8 cellular contexts compared by ENCODE assay signal in the genomic region with DNA sequence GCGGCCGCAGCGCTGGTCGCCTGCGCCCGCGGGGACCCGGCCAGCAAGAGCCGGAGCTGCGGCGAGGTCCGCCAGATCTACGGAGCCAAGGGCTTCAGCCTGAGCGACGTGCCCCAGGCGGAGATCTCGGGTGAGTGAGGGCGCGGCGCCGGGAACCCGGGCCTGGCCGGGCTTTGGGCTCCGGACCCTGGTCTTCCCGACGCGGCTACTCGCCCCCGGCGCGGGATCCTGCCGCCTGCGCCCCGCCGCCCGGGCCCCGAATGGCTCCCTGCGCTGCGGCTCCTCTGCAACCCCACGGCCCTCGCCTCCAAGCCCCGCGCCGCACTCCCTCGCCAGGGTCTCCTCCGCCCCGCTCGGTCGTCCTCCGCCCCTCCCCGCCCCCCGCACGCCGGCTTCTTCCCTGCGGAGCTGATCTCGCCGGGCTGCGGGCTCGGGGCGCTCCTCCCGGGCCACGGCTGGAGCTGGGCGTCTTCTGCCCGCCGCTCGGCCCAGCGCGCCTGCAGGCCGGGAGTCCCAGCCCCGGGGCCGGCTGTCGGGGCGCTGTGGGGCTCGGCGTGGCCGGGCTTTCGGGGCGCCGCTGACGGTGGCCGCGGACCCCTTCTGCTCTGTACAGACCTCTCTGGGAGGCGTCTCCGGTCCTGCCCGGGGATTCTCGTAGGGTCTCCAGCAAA. TPM values are rescaled to one million over a fixed set of nuclear protein-coding genes. Genes with fewer than 3 reads are reported as not detected.
DNase-seq lines count a peak whose midpoint lies in the region; ATAC-seq and TF ChIP-seq lines count a peak whose summit lies in the region.

No MANE protein-coding gene starts in this region.

- H3K4me1 ChIP-seq in Loucy (ENCODE audit: insufficient read depth, low read length, poor library complexity, severe bottlenecking): peaks cover 19% of the 10 kb centered on the region
- peaks cover 29% of the 10 kb centered on the region for H3K4me1 ChIP-seq in lower lobe of right lung
- H3K4me1 ChIP-seq in transverse colon: peaks cover 14 to 36% (median 22%) of the 10 kb centered on the region in 4 donors

- H3K27ac ChIP-seq in lower lobe of right lung (peak overlapping the region; percentile 78), transverse colon (peak overlapping the region; percentile 84 to 94 (median 92))

- peak overlapping the region; percentile 52 for H3K9ac ChIP-seq in Loucy (ENCODE audit: low read depth, low read length, poor library complexity, severe bottlenecking)

- peak; percentile 1 to 6 for ATAC-seq in lower lobe of right lung
- no peak for ATAC-seq in HG03460 (IDR thresholded peaks at IDR 0.05; ENCODE audit: unreplicated experiment)

- no peaks in the 10 kb centered on the region for H3K79me2 ChIP-seq in Loucy (ENCODE audit: insufficient read depth, low read length)

- in situ Hi-C loops in transverse colon (cut with MboI; ENCODE audit: low pct_ligation_motif_present in 1 of 4, low pct_unique_long_range_greater_than_20kb in 1 of 4, low sequenced_read_pairs in 3 of 4): loop anchor here (10.0 to 25.0 kb wide), 3 partner anchors 199 to 211 kb away; no protein-coding TSS in a partner anchor

- no peak for TF ChIP-seq EP300 in transverse colon (IDR thresholded peaks at IDR 0.05; ENCODE audit: low read depth)

- H3K4me3 ChIP-seq in Loucy (ENCODE audit: low read length, poor library complexity, severe bottlenecking) (peak overlapping the region; percentile 74), cardiac fibroblast (replicated peaks in 1 of 2; ENCODE audit: low read depth in 2 of 2, low read length in 2 of 2) (peak overlapping the region; percentile 67 to 69), lower lobe of right lung (peak overlapping the region; percentile 68), transverse colon (peak overlapping the region; percentile 73 to 86 (median 80))

- TF ChIP-seq POLR2A in transverse colon (IDR thresholded peaks at IDR 0.05): no peak

- H4K20me1 ChIP-seq in Loucy (ENCODE audit: insufficient read depth, low read length, poor library complexity, severe bottlenecking): no peaks in the 10 kb centered on the region

- no peak overlapping the region for H2AFZ ChIP-seq in Loucy (ENCODE audit: low read length)

- intact Hi-C loops in lower lobe of right lung (cut with DNase I) (no loop called here), transverse colon (cut with DNase I; ENCODE audit: low total_unique reads) (loop anchor here (2.0 kb wide), 1 partner anchor 203 kb away; no protein-coding TSS in a partner anchor)

- no peaks in the 10 kb centered on the region for H3K9me2 ChIP-seq in Loucy (replicated peaks; ENCODE audit: low read depth, low read length)

- peak overlapping the region; percentile 65 for H3K4me2 ChIP-seq in Loucy (ENCODE audit: low read depth, low read length, poor library complexity, severe bottlenecking)

- peak; percentile 47 for DNase-seq in stimulated activated CD4-positive, alpha-beta T cell treated with anti-CD3 and anti-CD28 coated beads, Interleukin-15, amount 100 ng/mL, for 24 hours
- DNase-seq in stimulated activated CD4-positive, alpha-beta T cell treated with anti-CD3 and anti-CD28 coated beads, Interleukin-12 subunit alpha, Interleukin-12 subunit beta, amount 100 ng/mL, for 4 hours: no peak
- DNase-seq in cardiac fibroblast (ENCODE audit: low read depth in 2 of 2) (peak; percentile 24 to 26), lower lobe of right lung (peak; percentile 57), transverse colon (no peak)
- no peak for DNase-seq in stimulated activated CD4-positive, alpha-beta T cell treated with anti-CD3 and anti-CD28 coated beads, Interleukin-2, amount 100 ng/mL, for 48 hours

- H3K9me3 ChIP-seq in Loucy (ENCODE audit: insufficient read depth, low read depth, low read length): no peaks in the 10 kb centered on the region
- H3K9me3 ChIP-seq in lower lobe of right lung: no peaks in the 10 kb centered on the region
- H3K9me3 ChIP-seq in transverse colon: no peaks in the 10 kb centered on the region

- H3F3A ChIP-seq in Loucy (ENCODE audit: low read depth): no peaks in the 10 kb centered on the region

- 1% methylated on average over 43 of the region's 86 CpGs; no CpG with 5 or more reads in 1 of the 2 donors for WGBS in transverse colon (ENCODE audit: low coverage in 1 of 2), 2 donors

- TF ChIP-seq CTCF in Loucy (conservative IDR thresholded peaks at IDR 0.05; ENCODE audit: low read length): no peak
- no peak for TF ChIP-seq CTCF in cardiac fibroblast (IDR thresholded peaks at IDR 0.05; ENCODE audit: low read depth, low read length)
- no peak for TF ChIP-seq CTCF in lower lobe of right lung (IDR thresholded peaks at IDR 0.05)
- TF ChIP-seq CTCF in transverse colon (IDR thresholded peaks at IDR 0.05): no peak

- H3K36me3 ChIP-seq in Loucy (ENCODE audit: insufficient read depth, low read length) (no peaks in the 10 kb centered on the region), lower lobe of right lung (no peaks in the 10 kb centered on the region), transverse colon (no peaks in the 10 kb centered on the region)

- H3K27me3 ChIP-seq in Loucy (ENCODE audit: insufficient read depth, low read length, poor library complexity, severe bottlenecking) (no peaks in the 10 kb centered on the region), lower lobe of right lung (ENCODE audit: low read depth) (peaks cover 37% of the 10 kb centered on the region), transverse colon (peaks cover 22% of the 10 kb centered on the region)

RNA-seq across cellular contexts. Expression of a gene that starts 0.6 kb away (rescaled TPM):
- total RNA-seq in lower lobe of right lung: 14.7 TPM
- total RNA-seq in transverse colon: 10 to 100 TPM; 10.4 to 31.8 (median 18.0) TPM

Comparison
In these comparisons a context has a peak if more than half of its experiments do, and no peak if none do; other contexts are left out.
1. DNase-seq: peak in stimulated activated CD4-positive, alpha-beta T cell treated with anti-CD3 and anti-CD28 coated beads, Interleukin-15, amount 100 ng/mL, for 24 hours (single experiment), cardiac fibroblast (2 of 2) and lower lobe of right lung (single experiment); none in stimulated activated CD4-positive, alpha-beta T cell treated with anti-CD3 and anti-CD28 coated beads, Interleukin-12 subunit alpha, Interleukin-12 subunit beta, amount 100 ng/mL, for 4 hours (single experiment), transverse colon (single experiment) and stimulated activated CD4-positive, alpha-beta T cell treated with anti-CD3 and anti-CD28 coated beads, Interleukin-2, amount 100 ng/mL, for 48 hours (0 of 2).
2. Peak in every context shown above with its lines, with median percentiles within 50 percentile points of each other: H3K4me3 ChIP-seq.